7 cellular contexts compared by ENCODE assay signal in the genomic region with DNA sequence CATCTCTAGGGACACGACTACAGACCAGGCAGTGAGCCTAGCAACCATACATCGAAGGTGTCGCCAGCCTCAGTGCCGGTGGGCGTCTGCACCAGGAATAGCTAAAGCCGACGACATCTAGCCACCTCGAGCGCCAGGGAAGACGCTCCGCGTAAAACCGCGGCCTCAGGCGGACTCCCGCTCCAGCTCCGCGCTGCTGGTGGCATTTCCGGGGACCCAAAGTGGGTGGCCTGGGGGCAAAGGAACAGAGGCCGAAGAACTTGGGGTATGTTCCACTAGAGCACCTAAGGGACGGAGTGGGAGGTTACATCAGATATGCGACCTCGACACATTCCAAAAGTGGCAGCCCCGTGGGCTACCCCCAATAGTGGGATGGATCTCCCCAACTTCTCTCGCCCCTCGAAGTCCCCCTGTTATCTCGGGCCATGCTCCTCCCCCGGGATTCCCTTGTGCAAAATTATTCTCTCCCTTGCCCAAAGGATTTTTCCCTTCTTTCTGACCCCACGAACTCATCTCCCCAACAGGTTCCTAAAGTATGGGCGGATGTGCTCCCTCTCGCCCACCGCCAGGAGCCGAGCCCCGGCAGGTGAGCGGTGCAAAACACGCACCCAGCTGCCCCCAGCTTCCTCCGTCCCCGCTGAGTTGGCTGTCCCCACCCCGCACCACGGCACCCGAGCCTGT.
A peak's percentile ranks its signal among the peaks of the same experiment; 100 is the strongest.
DNase-seq lines count a peak whose midpoint lies in the region.

No MANE protein-coding gene starts in this region.

- H3K36me3 ChIP-seq in HUES6 (ENCODE audit: control insufficient read depth, insufficient read depth, low read length) = no peaks in the 10 kb centered on the region
- no peaks in the 10 kb centered on the region for H3K36me3 ChIP-seq in subcutaneous abdominal adipose tissue (ENCODE audit: control insufficient read depth in 5 of 5, insufficient read depth in 5 of 5, low read length in 5 of 5)

- peaks cover 23% of the 10 kb centered on the region for H3K4me1 ChIP-seq in HUES6 (ENCODE audit: control insufficient read depth, insufficient read depth, low read length)
- H3K4me1 ChIP-seq in subcutaneous abdominal adipose tissue (ENCODE audit: control insufficient read depth in 5 of 5, insufficient read depth in 5 of 5, low read length in 5 of 5) = peaks cover 0 to 16% (median 4%) of the 10 kb centered on the region in 5 donors

- H3K4me3 ChIP-seq in HUES6 (ENCODE audit: low read depth, low read length) (peak overlapping the region; percentile 97), subcutaneous abdominal adipose tissue (ENCODE audit: low read depth in 1 of 5, low read length in 5 of 5) (peak overlapping the region in 4 of 5 donors; percentile 22 to 64 (median 52))

- no peak overlapping the region for H3K27ac ChIP-seq in HUES6 (ENCODE audit: low read depth, low read length)
- peak overlapping the region; percentile 57 for H3K27ac ChIP-seq in layer of hippocampus (ENCODE audit: low read depth, low read length)
- H3K27ac ChIP-seq in subcutaneous abdominal adipose tissue (ENCODE audit: low read depth, low read length) = no peak overlapping the region

- H3K9me3 ChIP-seq in HUES6 (ENCODE audit: control insufficient read depth, insufficient read depth, low read depth, low read length) (no peaks in the 10 kb centered on the region), subcutaneous abdominal adipose tissue (ENCODE audit: control insufficient read depth in 5 of 5, low read length in 5 of 5) (no peaks in the 10 kb centered on the region)

- H3K27me3 ChIP-seq in HUES6 (ENCODE audit: control insufficient read depth, insufficient read depth, low read length) (peaks cover 86% of the 10 kb centered on the region), layer of hippocampus (ENCODE audit: control insufficient read depth, insufficient read depth, low read length) (peaks cover 17% of the 10 kb centered on the region), subcutaneous abdominal adipose tissue (ENCODE audit: control insufficient read depth in 5 of 5, insufficient read depth in 4 of 5, low read length in 5 of 5) (peaks cover 31 to 47% (median 35%) of the 10 kb centered on the region in 5 donors)

- DNase-seq in astrocyte of the hippocampus (ENCODE audit: low read depth, low spot score) = peak; percentile 53
- no peak for DNase-seq in KG1 (lab: John Stamatoyannopoulos, UW)
- no peak for DNase-seq in GM19238 (ENCODE audit: insufficient read length, low spot score)
- DNase-seq in HuH-7.5 (ENCODE audit: low spot score) = no peak

- H3K9ac ChIP-seq in HUES6 (ENCODE audit: low read length) (peak overlapping the region; percentile 44), subcutaneous abdominal adipose tissue (ENCODE audit: low read length in 5 of 5) (no peak overlapping the region)
